In genomic region chr5:72472666-72473422, GRCh38 we compare ENCODE assay signal across 20 cellular contexts. TPM values are rescaled to one million over a fixed set of nuclear protein-coding genes. Genes with fewer than 3 reads are reported as not detected.
DNase-seq lines count a peak whose midpoint lies in the region; ATAC-seq and TF ChIP-seq lines count a peak whose summit lies in the region.
"Had no signal": no experiment of that assay in that cellular context is flagged by ENCODE, and none has a peak within 500 bp of the region (broad histone marks: within the 10 kb centered on the region; RNA-seq: fewer than 3 reads in every experiment).

No MANE protein-coding gene starts in this region.

- H3K27me3 Mint-ChIP-seq in brain (no peaks in the 10 kb centered on the region), neural progenitor cell (ENCODE audit: insufficient read depth, low read depth) (peaks cover 2% of the 10 kb centered on the region)

- peaks cover 42% of the 10 kb centered on the region for H3K4me1 Mint-ChIP-seq in brain
- H3K4me1 Mint-ChIP-seq in neural progenitor cell, result peaks cover 39% of the 10 kb centered on the region
- H3K4me1 Mint-ChIP-seq: activated naive CD8-positive, alpha-beta T cell treated with anti-CD3 and anti-CD28 coated beads, Interleukin-2, amount 10 ng/mL, durations not matched to agents 7 days and 5 days had no signal

- H4K20me1 ChIP-seq in neural progenitor cell (ENCODE audit: low read depth), result no peaks in the 10 kb centered on the region

- no peak overlapping the region for H3K27ac ChIP-seq in neural progenitor cell
- H3K27ac ChIP-seq: parathyroid adenoma had no signal

- no peak for ATAC-seq in HG03025 (IDR thresholded peaks at IDR 0.05; ENCODE audit: low FRiP score, unreplicated experiment)
- ATAC-seq: left lobe of liver had no signal

- no peak for TF ChIP-seq CTCF in brain (conservative IDR thresholded peaks at IDR 0.05)
- no peak for TF ChIP-seq CTCF in neural progenitor cell (IDR thresholded peaks at IDR 0.05)

- H3K4me2 ChIP-seq in neural progenitor cell, result no peak overlapping the region

- H3K4me3 ChIP-seq in neural progenitor cell, result no peak overlapping the region

- H3K9me3 Mint-ChIP-seq in brain (peaks cover 0 to 9% (median 0%) of the 10 kb centered on the region in 5 experiments), neural progenitor cell (peaks cover 11% of the 10 kb centered on the region)
- H3K9me3 Mint-ChIP-seq: activated naive CD8-positive, alpha-beta T cell treated with anti-CD3 and anti-CD28 coated beads, Interleukin-2, amount 10 ng/mL, durations not matched to agents 7 days and 5 days had no signal

- H3K36me3 ChIP-seq in neural progenitor cell, result no peaks in the 10 kb centered on the region

- no peaks in the 10 kb centered on the region for H3K27me3 ChIP-seq in neural progenitor cell

- H3K36me3 Mint-ChIP-seq in brain, result no peaks in the 10 kb centered on the region
- peaks cover 9% of the 10 kb centered on the region for H3K36me3 Mint-ChIP-seq in neural progenitor cell
- H3K36me3 Mint-ChIP-seq: activated naive CD8-positive, alpha-beta T cell treated with anti-CD3 and anti-CD28 coated beads, Interleukin-2, amount 10 ng/mL, durations not matched to agents 7 days and 5 days had no signal

- H2AFZ ChIP-seq in neural progenitor cell (replicated peaks), result no peak overlapping the region
- H2AFZ ChIP-seq: parathyroid adenoma had no signal

- DNase-seq in GDM1 (lab: John Stamatoyannopoulos, UW), result peak; percentile 72
- peak; percentile 38 for DNase-seq in NCI-H226
- DNase-seq in neural progenitor cell (ENCODE audit: low spot score), result no peak
- no peak for DNase-seq in G401 (ENCODE audit: low spot score)
- no peak for DNase-seq in ureter (ENCODE audit: low spot score)
- no peak for DNase-seq in activated naive CD4-positive, alpha-beta T cell treated with Interleukin-2 at 50 U/mL for 16 hours
- DNase-seq: activated CD8-positive, alpha-beta memory T cell treated with anti-CD3 and anti-CD28 coated beads, Interleukin-2, amount 50 U/mL, for 4 hours; activated naive CD8-positive, alpha-beta T cell treated with anti-CD3 and anti-CD28 coated beads, Interleukin-2, amount 10 ng/mL, durations not matched to agents 7 days and 5 days; hippocampal formation; NCI-H1048; NCI-H524; stimulated activated CD4-positive, alpha-beta T cell treated with anti-CD3 and anti-CD28 coated beads, Interleukin-2, amount 100 ng/mL, for 24 hours had no signal

- no peaks in the 10 kb centered on the region for H3K79me2 ChIP-seq in neural progenitor cell (ENCODE audit: low read depth)
- H3K79me2 ChIP-seq: parathyroid adenoma had no signal

- peak overlapping the region in 4 of 5 experiments; percentile 39 to 98 (median 53) for H3K27ac Mint-ChIP-seq in brain
- peak overlapping the region; percentile 99 for H3K27ac Mint-ChIP-seq in neural progenitor cell
- H3K27ac Mint-ChIP-seq: activated naive CD8-positive, alpha-beta T cell treated with anti-CD3 and anti-CD28 coated beads, Interleukin-2, amount 10 ng/mL, durations not matched to agents 7 days and 5 days had no signal

- H3K4me3 Mint-ChIP-seq in brain (no peak overlapping the region), neural progenitor cell (no peak overlapping the region)
- H3K4me3 Mint-ChIP-seq: activated naive CD8-positive, alpha-beta T cell treated with anti-CD3 and anti-CD28 coated beads, Interleukin-2, amount 10 ng/mL, durations not matched to agents 7 days and 5 days had no signal

- in situ Hi-C loops in G401 (cut with HindIII; ENCODE audit: low sequenced_read_pairs), result no loop called here

- no peak overlapping the region for H3K9ac ChIP-seq in neural progenitor cell
- H3K9ac ChIP-seq: parathyroid adenoma had no signal

- peaks cover 17% of the 10 kb centered on the region for H3K4me1 ChIP-seq in neural progenitor cell
- H3K4me1 ChIP-seq: parathyroid adenoma had no signal

- no peaks in the 10 kb centered on the region for H3K9me3 ChIP-seq in neural progenitor cell (ENCODE audit: low read depth)

- H3F3A ChIP-seq in neural progenitor cell (ENCODE audit: low read depth), result no peaks in the 10 kb centered on the region

RNA-seq across cellular contexts. Expression of gene ZNF366, which starts 34.4 kb away (rescaled TPM):
- 1.6 TPM for polyA plus RNA-seq in brain (ENCODE audit: insufficient read depth, low read depth, low replicate concordance)
- total RNA-seq in neural progenitor cell (ENCODE audit: low replicate concordance), result not detected in 2 replicates
- total RNA-seq in G401 (2014; rRNA removed; shearing (Covaris generic)), result not detected in 2 replicates
- 6.0 TPM for total RNA-seq in ureter
- total RNA-seq: chondrocyte, Daoy, H1 had no signal
- polyA plus RNA-seq: BJ, H1 had no signal

Comparison
In these comparisons a context has a peak if more than half of its experiments do, and no peak if none do; other contexts are left out.
1. DNase-seq: peak in GDM1 (single experiment) and NCI-H226 (single experiment); none in neural progenitor cell (single experiment), G401 (single experiment), ureter (single experiment) and activated naive CD4-positive, alpha-beta T cell treated with Interleukin-2 at 50 U/mL for 16 hours (single experiment).